1 cellular context compared by ENCODE assay signal in genomic region chr19:47132522-47132852, GRCh38.
TF ChIP-seq lines count a peak whose summit lies in the region.

No MANE protein-coding gene starts in this region.

TF ChIP-seq in HepG2, 621 proteins besides CTCF, POLR2A, EP300 and RAD21:
- TF ChIP-seq KDM5B (CRISPR knock-in tag; IDR thresholded peaks at IDR 0.05; ENCODE audit: borderline replicate concordance): no peak
- peak; percentile 64 for TF ChIP-seq ONECUT2 (CRISPR knock-in tag; IDR thresholded peaks at IDR 0.05)
- TF ChIP-seq ZNF275 (CRISPR knock-in tag; IDR thresholded peaks at IDR 0.05; ENCODE audit: borderline replicate concordance): no peak
- peak; percentile 44; the same call in 1 of the 2 replicates for TF ChIP-seq JUND (CRISPR knock-in tag; IDR thresholded peaks at IDR 0.05)
- peak; percentile 91 for TF ChIP-seq FOSL2 (CRISPR knock-in tag; IDR thresholded peaks at IDR 0.05)
- TF ChIP-seq ZNF281 (CRISPR knock-in tag; IDR thresholded peaks at IDR 0.05; ENCODE audit: borderline replicate concordance): peak; percentile 72; the same call in 1 of the 2 replicates
- TF ChIP-seq JUNB (CRISPR knock-in tag; IDR thresholded peaks at IDR 0.05; ENCODE audit: borderline replicate concordance): 0 out of 2 replicates have a peak, but pooled peaks have one; percentile 34
- TF ChIP-seq ZNF546 (CRISPR knock-in tag; conservative IDR thresholded peaks at IDR 0.05): 0 out of 2 replicates have a peak, but pooled peaks have one; percentile 51
